In genomic region chr12:121535150-121536057, GRCh38 we compare ENCODE assay signal across 1 cellular context.
A peak's percentile ranks its signal among the peaks of the same experiment; 100 is the strongest.
TF ChIP-seq lines count a peak whose summit lies in the region.

No MANE protein-coding gene starts in this region.

TF ChIP-seq in GM12878, 131 proteins besides CTCF, POLR2A, EP300 and RAD21 (continued from another document):
- TF ChIP-seq, protein P1, sequence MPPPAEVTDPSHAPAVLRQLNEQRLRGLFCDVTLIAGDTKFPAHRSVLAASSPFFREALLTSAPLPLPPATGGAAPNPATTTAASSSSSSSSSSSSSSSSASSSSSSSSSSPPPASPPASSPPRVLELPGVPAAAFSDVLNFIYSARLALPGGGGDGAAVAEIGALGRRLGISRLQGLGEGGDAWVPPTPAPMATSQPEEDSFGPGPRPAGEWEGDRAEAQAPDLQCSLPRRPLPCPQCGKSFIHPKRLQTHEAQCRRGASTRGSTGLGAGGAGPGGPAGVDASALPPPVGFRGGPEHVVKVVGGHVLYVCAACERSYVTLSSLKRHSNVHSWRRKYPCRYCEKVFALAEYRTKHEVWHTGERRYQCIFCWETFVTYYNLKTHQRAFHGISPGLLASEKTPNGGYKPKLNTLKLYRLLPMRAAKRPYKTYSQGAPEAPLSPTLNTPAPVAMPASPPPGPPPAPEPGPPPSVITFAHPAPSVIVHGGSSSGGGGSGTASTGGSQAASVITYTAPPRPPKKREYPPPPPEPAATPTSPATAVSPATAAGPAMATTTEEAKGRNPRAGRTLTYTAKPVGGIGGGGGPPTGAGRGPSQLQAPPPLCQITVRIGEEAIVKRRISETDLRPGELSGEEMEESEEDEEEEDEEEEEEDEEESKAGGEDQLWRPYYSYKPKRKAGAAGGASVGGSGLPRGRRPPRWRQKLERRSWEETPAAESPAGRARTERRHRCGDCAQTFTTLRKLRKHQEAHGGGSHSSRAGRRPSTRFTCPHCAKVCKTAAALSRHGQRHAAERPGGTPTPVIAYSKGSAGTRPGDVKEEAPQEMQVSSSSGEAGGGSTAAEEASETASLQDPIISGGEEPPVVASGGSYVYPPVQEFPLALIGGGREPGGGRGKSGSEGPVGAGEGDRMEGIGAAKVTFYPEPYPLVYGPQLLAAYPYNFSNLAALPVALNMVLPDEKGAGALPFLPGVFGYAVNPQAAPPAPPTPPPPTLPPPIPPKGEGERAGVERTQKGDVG (CRISPR knock-in tag; IDR thresholded peaks at IDR 0.05), result no peak
- TF ChIP-seq, protein P2, sequence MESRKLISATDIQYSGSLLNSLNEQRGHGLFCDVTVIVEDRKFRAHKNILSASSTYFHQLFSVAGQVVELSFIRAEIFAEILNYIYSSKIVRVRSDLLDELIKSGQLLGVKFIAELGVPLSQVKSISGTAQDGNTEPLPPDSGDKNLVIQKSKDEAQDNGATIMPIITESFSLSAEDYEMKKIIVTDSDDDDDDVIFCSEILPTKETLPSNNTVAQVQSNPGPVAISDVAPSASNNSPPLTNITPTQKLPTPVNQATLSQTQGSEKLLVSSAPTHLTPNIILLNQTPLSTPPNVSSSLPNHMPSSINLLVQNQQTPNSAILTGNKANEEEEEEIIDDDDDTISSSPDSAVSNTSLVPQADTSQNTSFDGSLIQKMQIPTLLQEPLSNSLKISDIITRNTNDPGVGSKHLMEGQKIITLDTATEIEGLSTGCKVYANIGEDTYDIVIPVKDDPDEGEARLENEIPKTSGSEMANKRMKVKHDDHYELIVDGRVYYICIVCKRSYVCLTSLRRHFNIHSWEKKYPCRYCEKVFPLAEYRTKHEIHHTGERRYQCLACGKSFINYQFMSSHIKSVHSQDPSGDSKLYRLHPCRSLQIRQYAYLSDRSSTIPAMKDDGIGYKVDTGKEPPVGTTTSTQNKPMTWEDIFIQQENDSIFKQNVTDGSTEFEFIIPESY (IDR thresholded peaks at IDR 0.05), result no peak
- TF ChIP-seq CBFB (IDR thresholded peaks at IDR 0.05; ENCODE audit: low read depth) (0 out of 2 replicates have a peak, but pooled peaks have one; percentile 17), HDGF (IDR thresholded peaks at IDR 0.05) (0 out of 2 replicates have a peak, but pooled peaks have one; percentile 22), NFYA (IDR thresholded peaks at IDR 0.05; ENCODE audit: borderline replicate concordance, low read depth, low read length) (no peak), CREB1 (IDR thresholded peaks at IDR 0.05; ENCODE audit: low read depth) (0 out of 2 replicates have a peak, but pooled peaks have one; percentile 19), SMARCA5 (IDR thresholded peaks at IDR 0.05) (no peak), GATAD2B (conservative IDR thresholded peaks at IDR 0.05; ENCODE audit: low read depth) (peak; percentile 28; the same call in 1 of the 2 replicates)
- TF ChIP-seq, protein P3, sequence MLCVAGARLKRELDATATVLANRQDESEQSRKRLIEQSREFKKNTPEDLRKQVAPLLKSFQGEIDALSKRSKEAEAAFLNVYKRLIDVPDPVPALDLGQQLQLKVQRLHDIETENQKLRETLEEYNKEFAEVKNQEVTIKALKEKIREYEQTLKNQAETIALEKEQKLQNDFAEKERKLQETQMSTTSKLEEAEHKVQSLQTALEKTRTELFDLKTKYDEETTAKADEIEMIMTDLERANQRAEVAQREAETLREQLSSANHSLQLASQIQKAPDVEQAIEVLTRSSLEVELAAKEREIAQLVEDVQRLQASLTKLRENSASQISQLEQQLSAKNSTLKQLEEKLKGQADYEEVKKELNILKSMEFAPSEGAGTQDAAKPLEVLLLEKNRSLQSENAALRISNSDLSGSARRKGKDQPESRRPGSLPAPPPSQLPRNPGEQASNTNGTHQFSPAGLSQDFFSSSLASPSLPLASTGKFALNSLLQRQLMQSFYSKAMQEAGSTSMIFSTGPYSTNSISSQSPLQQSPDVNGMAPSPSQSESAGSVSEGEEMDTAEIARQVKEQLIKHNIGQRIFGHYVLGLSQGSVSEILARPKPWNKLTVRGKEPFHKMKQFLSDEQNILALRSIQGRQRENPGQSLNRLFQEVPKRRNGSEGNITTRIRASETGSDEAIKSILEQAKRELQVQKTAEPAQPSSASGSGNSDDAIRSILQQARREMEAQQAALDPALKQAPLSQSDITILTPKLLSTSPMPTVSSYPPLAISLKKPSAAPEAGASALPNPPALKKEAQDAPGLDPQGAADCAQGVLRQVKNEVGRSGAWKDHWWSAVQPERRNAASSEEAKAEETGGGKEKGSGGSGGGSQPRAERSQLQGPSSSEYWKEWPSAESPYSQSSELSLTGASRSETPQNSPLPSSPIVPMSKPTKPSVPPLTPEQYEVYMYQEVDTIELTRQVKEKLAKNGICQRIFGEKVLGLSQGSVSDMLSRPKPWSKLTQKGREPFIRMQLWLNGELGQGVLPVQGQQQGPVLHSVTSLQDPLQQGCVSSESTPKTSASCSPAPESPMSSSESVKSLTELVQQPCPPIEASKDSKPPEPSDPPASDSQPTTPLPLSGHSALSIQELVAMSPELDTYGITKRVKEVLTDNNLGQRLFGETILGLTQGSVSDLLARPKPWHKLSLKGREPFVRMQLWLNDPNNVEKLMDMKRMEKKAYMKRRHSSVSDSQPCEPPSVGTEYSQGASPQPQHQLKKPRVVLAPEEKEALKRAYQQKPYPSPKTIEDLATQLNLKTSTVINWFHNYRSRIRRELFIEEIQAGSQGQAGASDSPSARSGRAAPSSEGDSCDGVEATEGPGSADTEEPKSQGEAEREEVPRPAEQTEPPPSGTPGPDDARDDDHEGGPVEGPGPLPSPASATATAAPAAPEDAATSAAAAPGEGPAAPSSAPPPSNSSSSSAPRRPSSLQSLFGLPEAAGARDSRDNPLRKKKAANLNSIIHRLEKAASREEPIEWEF (IDR thresholded peaks at IDR 0.05; ENCODE audit: insufficient replicate concordance, low read depth, low read length), result no peak
